In genomic region chr19:6828698-6829633, GRCh38 we compare ENCODE assay signal across 9 cellular contexts. TPM values are rescaled to one million over a fixed set of nuclear protein-coding genes. Genes with fewer than 3 reads are reported as not detected.
A peak's percentile ranks its signal among the peaks of the same experiment; 100 is the strongest.
DNase-seq lines count a peak whose midpoint lies in the region; ATAC-seq lines count a peak whose summit lies in the region.
"Had no signal": no experiment of that assay in that cellular context is flagged by ENCODE, and none has a peak within 500 bp of the region (broad histone marks: within the 10 kb centered on the region; RNA-seq: fewer than 3 reads in every experiment).

No MANE protein-coding gene starts in this region.

- no peak overlapping the region for H3K4me3 ChIP-seq in CD8-positive, alpha-beta memory T cell (ENCODE audit: low read length)
- H3K4me3 ChIP-seq in HUES6 (ENCODE audit: low read depth, low read length): peak overlapping the region; percentile 64
- H3K4me3 ChIP-seq: lung had no signal

- peaks cover 15 to 93% (median 33%) of the 10 kb centered on the region in 3 donors for H3K36me3 Mint-ChIP-seq in CD8-positive, alpha-beta memory T cell
- H3K36me3 Mint-ChIP-seq in activated CD8-positive, alpha-beta T cell treated with anti-CD3 and anti-CD28 coated beads, Interleukin-2, amount 10 ng/mL, durations not matched to agents 7 days and 5 days (ENCODE audit: low read depth): peaks cover 72% of the 10 kb centered on the region
- peaks cover 29 to 60% of the 10 kb centered on the region in 2 donors for H3K36me3 Mint-ChIP-seq in naive B cell

- POLR2A ChIA-PET in CD8-positive, alpha-beta memory T cell (lab: Charles Lee): no interaction called here
- POLR2A ChIA-PET in activated CD8-positive, alpha-beta T cell treated with anti-CD3 and anti-CD28 coated beads, Interleukin-2, amount 10 ng/mL, durations not matched to agents 7 days and 5 days (lab: Charles Lee): interaction anchor here (0.6 kb wide), 1 partner anchor 410 kb away, joined by 4 read pairs; no protein-coding TSS in a partner anchor

- no peaks in the 10 kb centered on the region for H3K4me1 ChIP-seq in CD8-positive, alpha-beta memory T cell (ENCODE audit: insufficient read depth, low read length)
- peaks cover 7% of the 10 kb centered on the region; the same call in 1 of the 2 replicates for H3K4me1 ChIP-seq in HUES6 (ENCODE audit: control insufficient read depth, insufficient read depth, low read length)

- no peaks in the 10 kb centered on the region for H3K27me3 Mint-ChIP-seq in CD8-positive, alpha-beta memory T cell
- no peaks in the 10 kb centered on the region for H3K27me3 Mint-ChIP-seq in activated CD8-positive, alpha-beta T cell treated with anti-CD3 and anti-CD28 coated beads, Interleukin-2, amount 10 ng/mL, durations not matched to agents 7 days and 5 days (ENCODE audit: low read depth)
- no peaks in the 10 kb centered on the region for H3K27me3 Mint-ChIP-seq in naive B cell

- H3K4me3 Mint-ChIP-seq in CD8-positive, alpha-beta memory T cell: peak overlapping the region in 1 of 7 donors; percentile 29
- no peak overlapping the region for H3K4me3 Mint-ChIP-seq in activated CD8-positive, alpha-beta T cell treated with anti-CD3 and anti-CD28 coated beads, Interleukin-2, amount 10 ng/mL, durations not matched to agents 7 days and 5 days
- no peak overlapping the region for H3K4me3 Mint-ChIP-seq in naive B cell

- no peak overlapping the region for H3K27ac ChIP-seq in CD8-positive, alpha-beta memory T cell (ENCODE audit: low read depth, low read length)
- H3K27ac ChIP-seq in HUES6 (ENCODE audit: low read depth, low read length): peak overlapping the region; percentile 55; the same call in 1 of the 2 replicates

- ATAC-seq in activated CD8-positive, alpha-beta T cell treated with anti-CD3 and anti-CD28 coated beads, Interleukin-2, amount 10 ng/mL, durations not matched to agents 7 days and 5 days: peak; percentile 86
- ATAC-seq in naive B cell (ENCODE audit: low read depth in 2 of 2) (peak; percentile 32 to 55), GM18870 (IDR thresholded peaks at IDR 0.05; ENCODE audit: unreplicated experiment) (no peak), GM21390 (IDR thresholded peaks at IDR 0.05; ENCODE audit: unreplicated experiment) (no peak), GM19351 (IDR thresholded peaks at IDR 0.05; ENCODE audit: unreplicated experiment) (no peak), GM19463 (IDR thresholded peaks at IDR 0.05; ENCODE audit: unreplicated experiment) (no peak)

- no peaks in the 10 kb centered on the region for H3K9me3 ChIP-seq in CD8-positive, alpha-beta memory T cell (ENCODE audit: low read length)
- no peaks in the 10 kb centered on the region for H3K9me3 ChIP-seq in HUES6 (ENCODE audit: control insufficient read depth, insufficient read depth, low read depth, low read length)

- H3K9ac ChIP-seq in HUES6 (ENCODE audit: low read length): peak overlapping the region; percentile 59

- CTCF ChIA-PET in CD8-positive, alpha-beta memory T cell (lab: Charles Lee): no interaction called here
- CTCF ChIA-PET in activated CD8-positive, alpha-beta T cell treated with anti-CD3 and anti-CD28 coated beads, Interleukin-2, amount 10 ng/mL, durations not matched to agents 7 days and 5 days (lab: Charles Lee): no interaction called here

- DNase-seq in CD8-positive, alpha-beta memory T cell: peak in 2 of 5 donors; percentile 12 to 18
- peak; percentile 66 for DNase-seq in activated CD8-positive, alpha-beta T cell treated with anti-CD3 and anti-CD28 coated beads, Interleukin-2, amount 10 ng/mL, durations not matched to agents 7 days and 5 days
- DNase-seq in naive B cell: no peak

- no peaks in the 10 kb centered on the region for H3K27me3 ChIP-seq in CD8-positive, alpha-beta memory T cell (ENCODE audit: insufficient read depth, low read length, poor library complexity, severe bottlenecking)
- H3K27me3 ChIP-seq in HUES6 (ENCODE audit: control insufficient read depth, insufficient read depth, low read length): peaks cover 10% of the 10 kb centered on the region; the same call in 1 of the 2 replicates

- peak overlapping the region; percentile 1 to 97 (median 78) for H3K27ac Mint-ChIP-seq in CD8-positive, alpha-beta memory T cell
- peak overlapping the region; percentile 67 for H3K27ac Mint-ChIP-seq in activated CD8-positive, alpha-beta T cell treated with anti-CD3 and anti-CD28 coated beads, Interleukin-2, amount 10 ng/mL, durations not matched to agents 7 days and 5 days
- peak overlapping the region; percentile 51 to 95 (median 92) for H3K27ac Mint-ChIP-seq in naive B cell

- no peaks in the 10 kb centered on the region for H3K9me3 Mint-ChIP-seq in CD8-positive, alpha-beta memory T cell
- H3K9me3 Mint-ChIP-seq in activated CD8-positive, alpha-beta T cell treated with anti-CD3 and anti-CD28 coated beads, Interleukin-2, amount 10 ng/mL, durations not matched to agents 7 days and 5 days (ENCODE audit: insufficient read depth): peaks cover 5% of the 10 kb centered on the region
- H3K9me3 Mint-ChIP-seq in naive B cell: peaks cover 0 to 2% (median 0%) of the 10 kb centered on the region in 7 donors

- peaks cover 71% of the 10 kb centered on the region for H3K36me3 ChIP-seq in CD8-positive, alpha-beta memory T cell (ENCODE audit: insufficient read depth, low read length)
- no peaks in the 10 kb centered on the region for H3K36me3 ChIP-seq in HUES6 (ENCODE audit: control insufficient read depth, insufficient read depth, low read length)

- H3K4me1 Mint-ChIP-seq in CD8-positive, alpha-beta memory T cell: peaks cover 4 to 8% (median 5%) of the 10 kb centered on the region in 3 donors
- H3K4me1 Mint-ChIP-seq in activated CD8-positive, alpha-beta T cell treated with anti-CD3 and anti-CD28 coated beads, Interleukin-2, amount 10 ng/mL, durations not matched to agents 7 days and 5 days (ENCODE audit: low read depth): peaks cover 8% of the 10 kb centered on the region
- peaks cover 21 to 28% (median 27%) of the 10 kb centered on the region in 3 donors for H3K4me1 Mint-ChIP-seq in naive B cell

RNA-seq across cellular contexts. Expression of gene VAV1, which starts 56.5 kb away (rescaled TPM):
- 10 to 100 TPM; 51.9 to 52.9 TPM for total RNA-seq in CD8-positive, alpha-beta memory T cell
- polyA plus RNA-seq in CD8-positive, alpha-beta memory T cell: 28.4 TPM
- total RNA-seq in activated CD8-positive, alpha-beta T cell treated with anti-CD3 and anti-CD28 coated beads, Interleukin-2, amount 10 ng/mL, durations not matched to agents 7 days and 5 days: 100 to 1,000 TPM; 122 to 125 TPM
- 10 to 100 TPM; 17.9 to 34.0 (median 23.7) TPM for polyA plus RNA-seq in naive B cell (ENCODE audit: low read depth in 6 of 6)

RNA-seq across cellular contexts. Expression of gene ADGRE1, which starts 58.4 kb away (rescaled TPM):
- total RNA-seq in CD8-positive, alpha-beta memory T cell: under 1 TPM; 0.53 to 0.59 TPM
- polyA plus RNA-seq in CD8-positive, alpha-beta memory T cell: 0.36 TPM
- under 1 TPM; 0.47 to 0.50 TPM for total RNA-seq in activated CD8-positive, alpha-beta T cell treated with anti-CD3 and anti-CD28 coated beads, Interleukin-2, amount 10 ng/mL, durations not matched to agents 7 days and 5 days
- under 1 TPM in 3 of 6 donors, not detected in 3; 0.44 to 0.67 (median 0.52) TPM for polyA plus RNA-seq in naive B cell (ENCODE audit: low read depth in 6 of 6)

Comparison
In these comparisons a context has a peak if more than half of its experiments do, and no peak if none do; other contexts are left out.
1. ATAC-seq: peak in activated CD8-positive, alpha-beta T cell treated with anti-CD3 and anti-CD28 coated beads, Interleukin-2, amount 10 ng/mL, durations not matched to agents 7 days and 5 days (single experiment) and naive B cell (2 of 2); none in GM18870 (single experiment), GM21390 (single experiment), GM19351 (single experiment) and GM19463 (single experiment).
2. Peak in every context shown above with its lines, with median percentiles within 50 percentile points of each other: H3K27ac Mint-ChIP-seq.